1 cellular context compared by ENCODE assay signal in genomic region chr11:122781378-122782040, GRCh38.
TF ChIP-seq lines count a peak whose summit lies in the region.

No MANE protein-coding gene starts in this region.

TF ChIP-seq in HepG2, 621 proteins besides CTCF, POLR2A, EP300 and RAD21 (continued from another document):
- peak in 1 of 2 experiments; percentile 63; a peak in 1 of 4 replicates for TF ChIP-seq HMGXB4 (CRISPR knock-in tag; IDR thresholded peaks at IDR 0.05; ENCODE audit: borderline replicate concordance in 1 of 2, low read depth in 1 of 2)
- TF ChIP-seq ZNF331 (CRISPR knock-in tag; IDR thresholded peaks at IDR 0.05) = no peak
- no peak for TF ChIP-seq NR2F6 (IDR thresholded peaks at IDR 0.05)
- peak; percentile 22; the same call in 1 of the 2 replicates for TF ChIP-seq NR2F6 (CRISPR knock-in tag; IDR thresholded peaks at IDR 0.05)
- TF ChIP-seq U2AF2 (IDR thresholded peaks at IDR 0.05; ENCODE audit: low read depth, low read length) = no peak
TF ChIP-seq in HepG2: peak in this region for 15.
